In the genomic region with DNA sequence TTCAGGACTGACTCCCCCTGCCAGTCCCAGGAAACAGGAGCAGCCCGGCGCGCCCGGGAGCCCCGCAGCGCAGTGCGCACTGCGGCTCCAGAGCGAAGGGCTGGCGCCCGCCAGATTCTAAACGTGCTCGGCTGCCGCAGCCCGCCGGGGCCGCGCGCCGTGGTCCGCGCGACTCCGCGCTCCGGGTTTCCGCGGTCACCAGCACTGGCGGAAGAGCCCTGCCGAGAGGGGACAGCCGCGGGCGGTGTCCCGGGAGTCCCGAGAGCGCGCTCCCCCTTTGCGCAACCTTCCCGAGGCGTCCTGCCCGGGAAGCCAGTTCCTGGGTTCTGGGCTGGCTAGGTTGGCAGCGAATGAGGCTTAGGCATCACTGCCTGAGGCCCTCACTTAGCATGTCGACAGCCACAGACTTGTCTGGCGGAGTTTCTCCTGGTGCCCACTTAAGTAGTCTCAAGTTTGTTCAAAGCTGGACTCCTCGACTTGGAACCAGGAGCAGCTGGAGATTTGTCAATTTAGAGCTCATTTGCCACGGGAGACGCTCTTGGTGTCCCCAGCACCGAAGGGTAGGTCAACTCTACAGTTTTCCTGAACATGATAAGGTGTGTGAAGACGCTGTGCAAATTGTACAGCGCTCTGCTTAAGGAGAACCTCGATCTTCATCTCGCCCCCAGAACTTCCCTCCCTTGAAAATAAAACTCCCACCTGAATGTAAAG, we compare ENCODE assay signal across 1 cellular context.
A peak's percentile ranks its signal among the peaks of the same experiment; 100 is the strongest.
TF ChIP-seq lines count a peak whose summit lies in the region.

No MANE protein-coding gene starts in this region.

TF ChIP-seq in WTC11, 78 proteins besides CTCF, POLR2A, EP300 and RAD21 (continued from another document and continues in another):
- TF ChIP-seq, protein P1, sequence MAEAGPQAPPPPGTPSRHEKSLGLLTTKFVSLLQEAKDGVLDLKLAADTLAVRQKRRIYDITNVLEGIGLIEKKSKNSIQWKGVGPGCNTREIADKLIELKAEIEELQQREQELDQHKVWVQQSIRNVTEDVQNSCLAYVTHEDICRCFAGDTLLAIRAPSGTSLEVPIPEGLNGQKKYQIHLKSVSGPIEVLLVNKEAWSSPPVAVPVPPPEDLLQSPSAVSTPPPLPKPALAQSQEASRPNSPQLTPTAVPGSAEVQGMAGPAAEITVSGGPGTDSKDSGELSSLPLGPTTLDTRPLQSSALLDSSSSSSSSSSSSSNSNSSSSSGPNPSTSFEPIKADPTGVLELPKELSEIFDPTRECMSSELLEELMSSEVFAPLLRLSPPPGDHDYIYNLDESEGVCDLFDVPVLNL (CRISPR knock-in tag; IDR thresholded peaks at IDR 0.05; ENCODE audit: borderline replicate concordance, low read depth) = no peak
- TF ChIP-seq, protein P2, sequence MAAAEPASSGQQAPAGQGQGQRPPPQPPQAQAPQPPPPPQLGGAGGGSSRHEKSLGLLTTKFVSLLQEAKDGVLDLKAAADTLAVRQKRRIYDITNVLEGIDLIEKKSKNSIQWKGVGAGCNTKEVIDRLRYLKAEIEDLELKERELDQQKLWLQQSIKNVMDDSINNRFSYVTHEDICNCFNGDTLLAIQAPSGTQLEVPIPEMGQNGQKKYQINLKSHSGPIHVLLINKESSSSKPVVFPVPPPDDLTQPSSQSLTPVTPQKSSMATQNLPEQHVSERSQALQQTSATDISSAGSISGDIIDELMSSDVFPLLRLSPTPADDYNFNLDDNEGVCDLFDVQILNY (CRISPR knock-in tag; IDR thresholded peaks at IDR 0.05) = peak; percentile 70; the same call in 1 of the 2 replicates
- TF ChIP-seq, protein P3, sequence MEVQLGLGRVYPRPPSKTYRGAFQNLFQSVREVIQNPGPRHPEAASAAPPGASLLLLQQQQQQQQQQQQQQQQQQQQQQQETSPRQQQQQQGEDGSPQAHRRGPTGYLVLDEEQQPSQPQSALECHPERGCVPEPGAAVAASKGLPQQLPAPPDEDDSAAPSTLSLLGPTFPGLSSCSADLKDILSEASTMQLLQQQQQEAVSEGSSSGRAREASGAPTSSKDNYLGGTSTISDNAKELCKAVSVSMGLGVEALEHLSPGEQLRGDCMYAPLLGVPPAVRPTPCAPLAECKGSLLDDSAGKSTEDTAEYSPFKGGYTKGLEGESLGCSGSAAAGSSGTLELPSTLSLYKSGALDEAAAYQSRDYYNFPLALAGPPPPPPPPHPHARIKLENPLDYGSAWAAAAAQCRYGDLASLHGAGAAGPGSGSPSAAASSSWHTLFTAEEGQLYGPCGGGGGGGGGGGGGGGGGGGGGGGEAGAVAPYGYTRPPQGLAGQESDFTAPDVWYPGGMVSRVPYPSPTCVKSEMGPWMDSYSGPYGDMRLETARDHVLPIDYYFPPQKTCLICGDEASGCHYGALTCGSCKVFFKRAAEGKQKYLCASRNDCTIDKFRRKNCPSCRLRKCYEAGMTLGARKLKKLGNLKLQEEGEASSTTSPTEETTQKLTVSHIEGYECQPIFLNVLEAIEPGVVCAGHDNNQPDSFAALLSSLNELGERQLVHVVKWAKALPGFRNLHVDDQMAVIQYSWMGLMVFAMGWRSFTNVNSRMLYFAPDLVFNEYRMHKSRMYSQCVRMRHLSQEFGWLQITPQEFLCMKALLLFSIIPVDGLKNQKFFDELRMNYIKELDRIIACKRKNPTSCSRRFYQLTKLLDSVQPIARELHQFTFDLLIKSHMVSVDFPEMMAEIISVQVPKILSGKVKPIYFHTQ (CRISPR knock-in tag; IDR thresholded peaks at IDR 0.05) = no peak
- TF ChIP-seq ESRRA (CRISPR knock-in tag; IDR thresholded peaks at IDR 0.05; ENCODE audit: borderline replicate concordance) = no peak
- TF ChIP-seq, protein P4, sequence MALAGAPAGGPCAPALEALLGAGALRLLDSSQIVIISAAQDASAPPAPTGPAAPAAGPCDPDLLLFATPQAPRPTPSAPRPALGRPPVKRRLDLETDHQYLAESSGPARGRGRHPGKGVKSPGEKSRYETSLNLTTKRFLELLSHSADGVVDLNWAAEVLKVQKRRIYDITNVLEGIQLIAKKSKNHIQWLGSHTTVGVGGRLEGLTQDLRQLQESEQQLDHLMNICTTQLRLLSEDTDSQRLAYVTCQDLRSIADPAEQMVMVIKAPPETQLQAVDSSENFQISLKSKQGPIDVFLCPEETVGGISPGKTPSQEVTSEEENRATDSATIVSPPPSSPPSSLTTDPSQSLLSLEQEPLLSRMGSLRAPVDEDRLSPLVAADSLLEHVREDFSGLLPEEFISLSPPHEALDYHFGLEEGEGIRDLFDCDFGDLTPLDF (CRISPR knock-in tag; IDR thresholded peaks at IDR 0.05) = no peak
- TF ChIP-seq IRF2 (CRISPR knock-in tag; IDR thresholded peaks at IDR 0.05; ENCODE audit: borderline replicate concordance, low read depth) = no peak
- no peak for TF ChIP-seq MYBL2 (CRISPR knock-in tag; IDR thresholded peaks at IDR 0.05)
- TF ChIP-seq, protein P5, sequence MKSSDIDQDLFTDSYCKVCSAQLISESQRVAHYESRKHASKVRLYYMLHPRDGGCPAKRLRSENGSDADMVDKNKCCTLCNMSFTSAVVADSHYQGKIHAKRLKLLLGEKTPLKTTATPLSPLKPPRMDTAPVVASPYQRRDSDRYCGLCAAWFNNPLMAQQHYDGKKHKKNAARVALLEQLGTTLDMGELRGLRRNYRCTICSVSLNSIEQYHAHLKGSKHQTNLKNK (CRISPR knock-in tag; IDR thresholded peaks at IDR 0.05) = no peak
- TF ChIP-seq, protein P6, sequence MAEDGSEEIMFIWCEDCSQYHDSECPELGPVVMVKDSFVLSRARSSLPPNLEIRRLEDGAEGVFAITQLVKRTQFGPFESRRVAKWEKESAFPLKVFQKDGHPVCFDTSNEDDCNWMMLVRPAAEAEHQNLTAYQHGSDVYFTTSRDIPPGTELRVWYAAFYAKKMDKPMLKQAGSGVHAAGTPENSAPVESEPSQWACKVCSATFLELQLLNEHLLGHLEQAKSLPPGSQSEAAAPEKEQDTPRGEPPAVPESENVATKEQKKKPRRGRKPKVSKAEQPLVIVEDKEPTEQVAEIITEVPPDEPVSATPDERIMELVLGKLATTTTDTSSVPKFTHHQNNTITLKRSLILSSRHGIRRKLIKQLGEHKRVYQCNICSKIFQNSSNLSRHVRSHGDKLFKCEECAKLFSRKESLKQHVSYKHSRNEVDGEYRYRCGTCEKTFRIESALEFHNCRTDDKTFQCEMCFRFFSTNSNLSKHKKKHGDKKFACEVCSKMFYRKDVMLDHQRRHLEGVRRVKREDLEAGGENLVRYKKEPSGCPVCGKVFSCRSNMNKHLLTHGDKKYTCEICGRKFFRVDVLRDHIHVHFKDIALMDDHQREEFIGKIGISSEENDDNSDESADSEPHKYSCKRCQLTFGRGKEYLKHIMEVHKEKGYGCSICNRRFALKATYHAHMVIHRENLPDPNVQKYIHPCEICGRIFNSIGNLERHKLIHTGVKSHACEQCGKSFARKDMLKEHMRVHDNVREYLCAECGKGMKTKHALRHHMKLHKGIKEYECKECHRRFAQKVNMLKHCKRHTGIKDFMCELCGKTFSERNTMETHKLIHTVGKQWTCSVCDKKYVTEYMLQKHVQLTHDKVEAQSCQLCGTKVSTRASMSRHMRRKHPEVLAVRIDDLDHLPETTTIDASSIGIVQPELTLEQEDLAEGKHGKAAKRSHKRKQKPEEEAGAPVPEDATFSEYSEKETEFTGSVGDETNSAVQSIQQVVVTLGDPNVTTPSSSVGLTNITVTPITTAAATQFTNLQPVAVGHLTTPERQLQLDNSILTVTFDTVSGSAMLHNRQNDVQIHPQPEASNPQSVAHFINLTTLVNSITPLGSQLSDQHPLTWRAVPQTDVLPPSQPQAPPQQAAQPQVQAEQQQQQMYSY (CRISPR knock-in tag; IDR thresholded peaks at IDR 0.05) = peak; percentile 98
- TF ChIP-seq ZNF671 (CRISPR knock-in tag; IDR thresholded peaks at IDR 0.05) = no peak
- TF ChIP-seq, protein P7, sequence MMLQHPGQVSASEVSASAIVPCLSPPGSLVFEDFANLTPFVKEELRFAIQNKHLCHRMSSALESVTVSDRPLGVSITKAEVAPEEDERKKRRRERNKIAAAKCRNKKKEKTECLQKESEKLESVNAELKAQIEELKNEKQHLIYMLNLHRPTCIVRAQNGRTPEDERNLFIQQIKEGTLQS (CRISPR knock-in tag; conservative IDR thresholded peaks at IDR 0.05) = no peak
- TF ChIP-seq, protein P8, sequence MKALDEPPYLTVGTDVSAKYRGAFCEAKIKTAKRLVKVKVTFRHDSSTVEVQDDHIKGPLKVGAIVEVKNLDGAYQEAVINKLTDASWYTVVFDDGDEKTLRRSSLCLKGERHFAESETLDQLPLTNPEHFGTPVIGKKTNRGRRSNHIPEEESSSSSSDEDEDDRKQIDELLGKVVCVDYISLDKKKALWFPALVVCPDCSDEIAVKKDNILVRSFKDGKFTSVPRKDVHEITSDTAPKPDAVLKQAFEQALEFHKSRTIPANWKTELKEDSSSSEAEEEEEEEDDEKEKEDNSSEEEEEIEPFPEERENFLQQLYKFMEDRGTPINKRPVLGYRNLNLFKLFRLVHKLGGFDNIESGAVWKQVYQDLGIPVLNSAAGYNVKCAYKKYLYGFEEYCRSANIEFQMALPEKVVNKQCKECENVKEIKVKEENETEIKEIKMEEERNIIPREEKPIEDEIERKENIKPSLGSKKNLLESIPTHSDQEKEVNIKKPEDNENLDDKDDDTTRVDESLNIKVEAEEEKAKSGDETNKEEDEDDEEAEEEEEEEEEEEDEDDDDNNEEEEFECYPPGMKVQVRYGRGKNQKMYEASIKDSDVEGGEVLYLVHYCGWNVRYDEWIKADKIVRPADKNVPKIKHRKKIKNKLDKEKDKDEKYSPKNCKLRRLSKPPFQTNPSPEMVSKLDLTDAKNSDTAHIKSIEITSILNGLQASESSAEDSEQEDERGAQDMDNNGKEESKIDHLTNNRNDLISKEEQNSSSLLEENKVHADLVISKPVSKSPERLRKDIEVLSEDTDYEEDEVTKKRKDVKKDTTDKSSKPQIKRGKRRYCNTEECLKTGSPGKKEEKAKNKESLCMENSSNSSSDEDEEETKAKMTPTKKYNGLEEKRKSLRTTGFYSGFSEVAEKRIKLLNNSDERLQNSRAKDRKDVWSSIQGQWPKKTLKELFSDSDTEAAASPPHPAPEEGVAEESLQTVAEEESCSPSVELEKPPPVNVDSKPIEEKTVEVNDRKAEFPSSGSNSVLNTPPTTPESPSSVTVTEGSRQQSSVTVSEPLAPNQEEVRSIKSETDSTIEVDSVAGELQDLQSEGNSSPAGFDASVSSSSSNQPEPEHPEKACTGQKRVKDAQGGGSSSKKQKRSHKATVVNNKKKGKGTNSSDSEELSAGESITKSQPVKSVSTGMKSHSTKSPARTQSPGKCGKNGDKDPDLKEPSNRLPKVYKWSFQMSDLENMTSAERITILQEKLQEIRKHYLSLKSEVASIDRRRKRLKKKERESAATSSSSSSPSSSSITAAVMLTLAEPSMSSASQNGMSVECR (CRISPR knock-in tag; IDR thresholded peaks at IDR 0.05; ENCODE audit: borderline replicate concordance) = peak; percentile 69; the same call in 1 of the 2 replicates
- no peak for TF ChIP-seq SOX15 (CRISPR knock-in tag; IDR thresholded peaks at IDR 0.05)
- TF ChIP-seq, protein P9, sequence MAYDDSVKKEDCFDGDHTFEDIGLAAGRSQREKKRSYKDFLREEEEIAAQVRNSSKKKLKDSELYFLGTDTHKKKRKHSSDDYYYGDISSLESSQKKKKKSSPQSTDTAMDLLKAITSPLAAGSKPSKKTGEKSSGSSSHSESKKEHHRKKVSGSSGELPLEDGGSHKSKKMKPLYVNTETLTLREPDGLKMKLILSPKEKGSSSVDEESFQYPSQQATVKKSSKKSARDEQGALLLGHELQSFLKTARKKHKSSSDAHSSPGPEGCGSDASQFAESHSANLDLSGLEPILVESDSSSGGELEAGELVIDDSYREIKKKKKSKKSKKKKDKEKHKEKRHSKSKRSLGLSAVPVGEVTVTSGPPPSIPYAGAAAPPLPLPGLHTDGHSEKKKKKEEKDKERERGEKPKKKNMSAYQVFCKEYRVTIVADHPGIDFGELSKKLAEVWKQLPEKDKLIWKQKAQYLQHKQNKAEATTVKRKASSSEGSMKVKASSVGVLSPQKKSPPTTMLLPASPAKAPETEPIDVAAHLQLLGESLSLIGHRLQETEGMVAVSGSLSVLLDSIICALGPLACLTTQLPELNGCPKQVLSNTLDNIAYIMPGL (CRISPR knock-in tag; IDR thresholded peaks at IDR 0.05) = peak; percentile 81; the same call in 1 of the 2 replicates
- TF ChIP-seq, protein P10, sequence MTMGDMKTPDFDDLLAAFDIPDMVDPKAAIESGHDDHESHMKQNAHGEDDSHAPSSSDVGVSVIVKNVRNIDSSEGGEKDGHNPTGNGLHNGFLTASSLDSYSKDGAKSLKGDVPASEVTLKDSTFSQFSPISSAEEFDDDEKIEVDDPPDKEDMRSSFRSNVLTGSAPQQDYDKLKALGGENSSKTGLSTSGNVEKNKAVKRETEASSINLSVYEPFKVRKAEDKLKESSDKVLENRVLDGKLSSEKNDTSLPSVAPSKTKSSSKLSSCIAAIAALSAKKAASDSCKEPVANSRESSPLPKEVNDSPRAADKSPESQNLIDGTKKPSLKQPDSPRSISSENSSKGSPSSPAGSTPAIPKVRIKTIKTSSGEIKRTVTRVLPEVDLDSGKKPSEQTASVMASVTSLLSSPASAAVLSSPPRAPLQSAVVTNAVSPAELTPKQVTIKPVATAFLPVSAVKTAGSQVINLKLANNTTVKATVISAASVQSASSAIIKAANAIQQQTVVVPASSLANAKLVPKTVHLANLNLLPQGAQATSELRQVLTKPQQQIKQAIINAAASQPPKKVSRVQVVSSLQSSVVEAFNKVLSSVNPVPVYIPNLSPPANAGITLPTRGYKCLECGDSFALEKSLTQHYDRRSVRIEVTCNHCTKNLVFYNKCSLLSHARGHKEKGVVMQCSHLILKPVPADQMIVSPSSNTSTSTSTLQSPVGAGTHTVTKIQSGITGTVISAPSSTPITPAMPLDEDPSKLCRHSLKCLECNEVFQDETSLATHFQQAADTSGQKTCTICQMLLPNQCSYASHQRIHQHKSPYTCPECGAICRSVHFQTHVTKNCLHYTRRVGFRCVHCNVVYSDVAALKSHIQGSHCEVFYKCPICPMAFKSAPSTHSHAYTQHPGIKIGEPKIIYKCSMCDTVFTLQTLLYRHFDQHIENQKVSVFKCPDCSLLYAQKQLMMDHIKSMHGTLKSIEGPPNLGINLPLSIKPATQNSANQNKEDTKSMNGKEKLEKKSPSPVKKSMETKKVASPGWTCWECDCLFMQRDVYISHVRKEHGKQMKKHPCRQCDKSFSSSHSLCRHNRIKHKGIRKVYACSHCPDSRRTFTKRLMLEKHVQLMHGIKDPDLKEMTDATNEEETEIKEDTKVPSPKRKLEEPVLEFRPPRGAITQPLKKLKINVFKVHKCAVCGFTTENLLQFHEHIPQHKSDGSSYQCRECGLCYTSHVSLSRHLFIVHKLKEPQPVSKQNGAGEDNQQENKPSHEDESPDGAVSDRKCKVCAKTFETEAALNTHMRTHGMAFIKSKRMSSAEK (CRISPR knock-in tag; IDR thresholded peaks at IDR 0.05; ENCODE audit: borderline replicate concordance) = no peak
- TF ChIP-seq MXD4 (CRISPR knock-in tag; IDR thresholded peaks at IDR 0.05; ENCODE audit: borderline replicate concordance) = no peak
- TF ChIP-seq TCF7 (CRISPR knock-in tag; IDR thresholded peaks at IDR 0.05; ENCODE audit: low read depth) = no peak
- peak; percentile 56; the same call in 1 of the 2 replicates for TF ChIP-seq FOXK1 (CRISPR knock-in tag; IDR thresholded peaks at IDR 0.05)
- TF ChIP-seq, protein P11, sequence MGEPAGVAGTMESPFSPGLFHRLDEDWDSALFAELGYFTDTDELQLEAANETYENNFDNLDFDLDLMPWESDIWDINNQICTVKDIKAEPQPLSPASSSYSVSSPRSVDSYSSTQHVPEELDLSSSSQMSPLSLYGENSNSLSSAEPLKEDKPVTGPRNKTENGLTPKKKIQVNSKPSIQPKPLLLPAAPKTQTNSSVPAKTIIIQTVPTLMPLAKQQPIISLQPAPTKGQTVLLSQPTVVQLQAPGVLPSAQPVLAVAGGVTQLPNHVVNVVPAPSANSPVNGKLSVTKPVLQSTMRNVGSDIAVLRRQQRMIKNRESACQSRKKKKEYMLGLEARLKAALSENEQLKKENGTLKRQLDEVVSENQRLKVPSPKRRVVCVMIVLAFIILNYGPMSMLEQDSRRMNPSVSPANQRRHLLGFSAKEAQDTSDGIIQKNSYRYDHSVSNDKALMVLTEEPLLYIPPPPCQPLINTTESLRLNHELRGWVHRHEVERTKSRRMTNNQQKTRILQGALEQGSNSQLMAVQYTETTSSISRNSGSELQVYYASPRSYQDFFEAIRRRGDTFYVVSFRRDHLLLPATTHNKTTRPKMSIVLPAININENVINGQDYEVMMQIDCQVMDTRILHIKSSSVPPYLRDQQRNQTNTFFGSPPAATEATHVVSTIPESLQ (CRISPR knock-in tag; IDR thresholded peaks at IDR 0.05) = no peak
- TF ChIP-seq SMAD3 (CRISPR knock-in tag; IDR thresholded peaks at IDR 0.05; ENCODE audit: borderline replicate concordance) = no peak
- TF ChIP-seq FOXP1 (CRISPR knock-in tag; IDR thresholded peaks at IDR 0.05; ENCODE audit: borderline replicate concordance) = peak; percentile 55; the same call in 1 of the 2 replicates
